9 cellular contexts compared by ENCODE assay signal in genomic region chr12:24814379-24815086, GRCh38.
DNase-seq lines count a peak whose midpoint lies in the region; ATAC-seq lines count a peak whose summit lies in the region.
"Had no signal": no experiment of that assay in that cellular context is flagged by ENCODE, and none has a peak within 500 bp of the region (broad histone marks: within the 10 kb centered on the region; RNA-seq: fewer than 3 reads in every experiment).

No MANE protein-coding gene starts in this region.

- CTCF ChIA-PET in naive thymus-derived CD4-positive, alpha-beta T cell (lab: Charles Lee): interaction anchor here (0.7 kb wide), 1 partner anchor 337 kb away, joined by 4 read pairs; no protein-coding TSS in a partner anchor

- intact Hi-C loops in naive thymus-derived CD4-positive, alpha-beta T cell (cut with micrococcal nuclease): loop anchor here (2.0 kb wide), 2 partner anchors 18 to 20 kb away; no protein-coding TSS in a partner anchor
- intact Hi-C loops in cardiac septum (cut with DNase I): no loop called here

- H3K4me1 Mint-ChIP-seq in naive thymus-derived CD4-positive, alpha-beta T cell: peaks cover 0 to 28% (median 27%) of the 10 kb centered on the region in 7 donors

- peak overlapping the region; percentile 51 to 90 (median 84) for H3K4me3 Mint-ChIP-seq in naive thymus-derived CD4-positive, alpha-beta T cell

- H3K9me3 Mint-ChIP-seq in naive thymus-derived CD4-positive, alpha-beta T cell: peaks cover 0 to 6% (median 0%) of the 10 kb centered on the region in 11 donors
- H3K9me3 Mint-ChIP-seq: brain had no signal

- DNase-seq in NOMO-1 treated with dmso at 0.1 percent for 144 hours (lab: John Stamatoyannopoulos, UW; ENCODE audit: unreplicated experiment) (peak; percentile 78), AG08396 (ENCODE audit: low spot score) (no peak), NCI-H510A (lab: John Stamatoyannopoulos, UW) (no peak), activated gamma-delta T cell (lab: John Stamatoyannopoulos, UW) (no peak), cardiac septum (ENCODE audit: low spot score) (no peak)
- DNase-seq in naive thymus-derived CD4-positive, alpha-beta T cell: peak in 1 of 9 donors; percentile 19

- peak overlapping the region; percentile 0 for H3K27ac ChIP-seq in naive thymus-derived CD4-positive, alpha-beta T cell (ENCODE audit: low read depth, low read length)

- peak overlapping the region; percentile 22 for H3K4me3 ChIP-seq in naive thymus-derived CD4-positive, alpha-beta T cell (ENCODE audit: low read length)

- no peaks in the 10 kb centered on the region for H3K27me3 ChIP-seq in naive thymus-derived CD4-positive, alpha-beta T cell (ENCODE audit: control insufficient read depth in 2 of 2, insufficient read depth in 2 of 2, low read length in 2 of 2)

- H3K9me3 ChIP-seq in naive thymus-derived CD4-positive, alpha-beta T cell (ENCODE audit: control insufficient read depth in 2 of 3, low read length in 3 of 3): no peaks in the 10 kb centered on the region

- ATAC-seq in GM18861 (IDR thresholded peaks at IDR 0.05; ENCODE audit: unreplicated experiment): peak; percentile 69
- ATAC-seq in HG02642 (IDR thresholded peaks at IDR 0.05; ENCODE audit: poor library complexity, unreplicated experiment): peak; percentile 85
- peak; percentile 59 for ATAC-seq in naive thymus-derived CD4-positive, alpha-beta T cell

- peak overlapping the region; percentile 70 to 95 (median 87) for H3K27ac Mint-ChIP-seq in naive thymus-derived CD4-positive, alpha-beta T cell
- H3K27ac Mint-ChIP-seq: brain had no signal

- no peaks in the 10 kb centered on the region for H3K4me1 ChIP-seq in naive thymus-derived CD4-positive, alpha-beta T cell (ENCODE audit: control insufficient read depth in 2 of 2, insufficient read depth in 2 of 2, low read length in 2 of 2)

- POLR2A ChIA-PET in naive thymus-derived CD4-positive, alpha-beta T cell (lab: Charles Lee): no interaction called here

- H3K27me3 Mint-ChIP-seq in naive thymus-derived CD4-positive, alpha-beta T cell: no peaks in the 10 kb centered on the region
- H3K27me3 Mint-ChIP-seq: brain had no signal

- H3K36me3 ChIP-seq in naive thymus-derived CD4-positive, alpha-beta T cell (ENCODE audit: control insufficient read depth in 2 of 3, insufficient read depth in 3 of 3, low read length in 3 of 3): no peaks in the 10 kb centered on the region

- H3K36me3 Mint-ChIP-seq in naive thymus-derived CD4-positive, alpha-beta T cell: peaks cover 0 to 15% (median under 1%) of the 10 kb centered on the region in 5 donors
